Comparison of ENCODE assay signal across 8 cellular contexts in the genomic region with DNA sequence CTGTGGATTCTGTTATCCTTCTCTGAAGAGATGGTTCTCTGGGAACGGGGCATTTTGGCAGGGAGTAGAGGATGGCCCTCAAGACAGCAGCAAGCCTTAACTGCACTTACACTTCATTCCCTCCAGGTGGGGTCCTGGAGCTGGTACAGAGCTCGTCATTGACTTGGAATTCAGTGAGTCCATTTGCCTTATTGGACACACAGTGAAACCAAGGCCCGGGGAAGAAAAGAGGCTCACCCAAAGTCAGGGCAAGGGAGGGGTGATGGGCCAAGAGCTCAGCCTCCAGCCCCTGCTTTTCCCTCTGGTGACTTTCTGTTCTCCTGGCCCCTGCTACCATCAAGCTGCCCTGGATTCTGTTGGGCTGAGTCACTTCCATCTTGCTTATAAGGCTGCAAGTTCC.
DNase-seq lines count a peak whose midpoint lies in the region; ATAC-seq and TF ChIP-seq lines count a peak whose summit lies in the region.

No MANE protein-coding gene starts in this region.

- H3K36me3 ChIP-seq in left lung = no peaks in the 10 kb centered on the region

- TF ChIP-seq CTCF in left lung (IDR thresholded peaks at IDR 0.05) = peak; percentile 23 to 39

- peak; percentile 15 for DNase-seq in stimulated activated CD4-positive, alpha-beta T cell treated with anti-CD3 and anti-CD28 coated beads, Interleukin-4, amount 100 ng/mL, for 24 hours
- DNase-seq in stimulated activated CD4-positive, alpha-beta T cell treated with anti-CD3 and anti-CD28 coated beads, Interleukin-1b, Interleukin-23, amount 100 ng/mL, for 48 hours = no peak
- DNase-seq in MV-4-11 (lab: John Stamatoyannopoulos, UW) (peak; percentile 29), left lung (no peak), pons (ENCODE audit: low spot score) (no peak), NCI-H187 (lab: John Stamatoyannopoulos, UW) (no peak)
- peak; percentile 33 for DNase-seq in activated CD8-positive, alpha-beta T cell treated with anti-CD3 and anti-CD28 coated beads, Interleukin-2, amount 10 ng/mL, durations not matched to agents 7 days and 5 days

- peaks cover 25% of the 10 kb centered on the region for H3K27me3 Mint-ChIP-seq in activated CD8-positive, alpha-beta T cell treated with anti-CD3 and anti-CD28 coated beads, Interleukin-2, amount 10 ng/mL, durations not matched to agents 7 days and 5 days (ENCODE audit: low read depth)

- H3K9me3 Mint-ChIP-seq in activated CD8-positive, alpha-beta T cell treated with anti-CD3 and anti-CD28 coated beads, Interleukin-2, amount 10 ng/mL, durations not matched to agents 7 days and 5 days (ENCODE audit: insufficient read depth) = no peaks in the 10 kb centered on the region

- H3K27ac Mint-ChIP-seq in activated CD8-positive, alpha-beta T cell treated with anti-CD3 and anti-CD28 coated beads, Interleukin-2, amount 10 ng/mL, durations not matched to agents 7 days and 5 days = no peak overlapping the region

- CTCF ChIA-PET in activated CD8-positive, alpha-beta T cell treated with anti-CD3 and anti-CD28 coated beads, Interleukin-2, amount 10 ng/mL, durations not matched to agents 7 days and 5 days (lab: Charles Lee) = interaction anchor here (0.7 to 1.5 kb wide), 7 partner anchors 8 to 680 kb away, joined by 3 to 5 read pairs (median 3); no protein-coding TSS in a partner anchor

- H3K9me3 ChIP-seq in left lung = no peaks in the 10 kb centered on the region

- H3K4me3 ChIP-seq in left lung = no peak overlapping the region

- peaks cover 0 to 3% of the 10 kb centered on the region in 2 donors for H3K4me1 ChIP-seq in left lung

- no peak overlapping the region for H3K4me3 Mint-ChIP-seq in activated CD8-positive, alpha-beta T cell treated with anti-CD3 and anti-CD28 coated beads, Interleukin-2, amount 10 ng/mL, durations not matched to agents 7 days and 5 days

- peaks cover 0 to 39% of the 10 kb centered on the region in 2 donors for H3K27me3 ChIP-seq in left lung

- H3K27ac ChIP-seq in left lung = no peak overlapping the region

- ATAC-seq in activated CD8-positive, alpha-beta T cell treated with anti-CD3 and anti-CD28 coated beads, Interleukin-2, amount 10 ng/mL, durations not matched to agents 7 days and 5 days = no peak
- ATAC-seq in left lung = peak; percentile 83
- ATAC-seq in HG02798 (IDR thresholded peaks at IDR 0.05; ENCODE audit: poor library complexity, unreplicated experiment) = no peak

- POLR2A ChIA-PET in activated CD8-positive, alpha-beta T cell treated with anti-CD3 and anti-CD28 coated beads, Interleukin-2, amount 10 ng/mL, durations not matched to agents 7 days and 5 days (lab: Charles Lee) = no interaction called here

- no peaks in the 10 kb centered on the region for H3K36me3 Mint-ChIP-seq in activated CD8-positive, alpha-beta T cell treated with anti-CD3 and anti-CD28 coated beads, Interleukin-2, amount 10 ng/mL, durations not matched to agents 7 days and 5 days (ENCODE audit: low read depth)

- intact Hi-C loops in left lung (cut with DNase I) = no loop called here

- H3K4me1 Mint-ChIP-seq in activated CD8-positive, alpha-beta T cell treated with anti-CD3 and anti-CD28 coated beads, Interleukin-2, amount 10 ng/mL, durations not matched to agents 7 days and 5 days (ENCODE audit: low read depth) = peaks cover 14% of the 10 kb centered on the region

Comparison
In these comparisons a context has a peak if more than half of its experiments do, and no peak if none do; other contexts are left out.
1. DNase-seq: peak in stimulated activated CD4-positive, alpha-beta T cell treated with anti-CD3 and anti-CD28 coated beads, Interleukin-4, amount 100 ng/mL, for 24 hours (single experiment), MV-4-11 (single experiment) and activated CD8-positive, alpha-beta T cell treated with anti-CD3 and anti-CD28 coated beads, Interleukin-2, amount 10 ng/mL, durations not matched to agents 7 days and 5 days (single experiment); none in stimulated activated CD4-positive, alpha-beta T cell treated with anti-CD3 and anti-CD28 coated beads, Interleukin-1b, Interleukin-23, amount 100 ng/mL, for 48 hours (single experiment), left lung (0 of 2), pons (single experiment) and NCI-H187 (0 of 2).